In the genomic region with DNA sequence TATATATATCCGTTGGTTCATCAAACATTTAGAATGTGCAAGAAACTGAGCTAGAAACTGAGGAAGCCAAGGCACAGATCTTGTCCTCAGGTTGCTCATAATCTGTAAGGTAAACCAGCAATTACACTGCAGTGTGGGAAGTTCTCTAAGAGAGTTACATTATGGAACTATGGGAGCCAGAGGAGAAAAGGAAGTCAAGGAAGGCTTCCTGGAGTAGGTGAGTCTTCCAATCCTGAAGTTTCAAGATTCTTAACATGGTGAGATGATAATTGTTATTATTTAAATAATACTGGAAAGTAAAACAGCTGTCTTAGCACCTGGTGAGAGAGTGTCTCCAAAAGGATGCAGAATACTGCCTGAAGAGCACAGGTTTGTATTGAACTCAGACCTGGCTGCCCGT, we compare ENCODE assay signal across 11 cellular contexts. TPM values are rescaled to one million over a fixed set of nuclear protein-coding genes. Genes with fewer than 3 reads are reported as not detected.
"Had no signal": no experiment of that assay in that cellular context is flagged by ENCODE, and none has a peak within 500 bp of the region (broad histone marks: within the 10 kb centered on the region; RNA-seq: fewer than 3 reads in every experiment).

No MANE protein-coding gene starts in this region.

- H3K9ac ChIP-seq: GM23248 had no signal

- FAIRE-seq: H1, H54 had no signal

- H3K36me3 ChIP-seq: HAP-1 had no signal

- H3K4me1 ChIP-seq: HAP-1 had no signal

- H3K27ac ChIP-seq: GM23248 had no signal

- H3K4me3 ChIP-seq: GM23248, GM23338, HAP-1 had no signal

- DNase-seq: GM23248, GOT3, H7, H9, HCEC 1CT, HFFc6 had no signal

- H3K27ac Mint-ChIP-seq: GM23338, H9, HFFc6 had no signal

- H2AFZ ChIP-seq: GM23248, GM23338 had no signal

- H3K4me3 Mint-ChIP-seq: GM23338, H9, HFFc6 had no signal

- H3K4me1 Mint-ChIP-seq: GM23338, H9 had no signal

- H3K4me2 ChIP-seq: GM23338 had no signal

- H3K9me3 ChIP-seq: HAP-1 had no signal

- ATAC-seq: GM23338, HCT116 had no signal

- H3K9me3 Mint-ChIP-seq: GM23338, H9, HFFc6 had no signal

RNA-seq across cellular contexts. Expression of gene PDE6A, which starts 44.2 kb away (rescaled TPM):
- total RNA-seq: GM23248, GM23338, H1, H7, H9, HFFc6 had no signal
- polyA plus RNA-seq: GM23248, H1 had no signal
